ENCODE assay signal across 7 cellular contexts in the genomic region with DNA sequence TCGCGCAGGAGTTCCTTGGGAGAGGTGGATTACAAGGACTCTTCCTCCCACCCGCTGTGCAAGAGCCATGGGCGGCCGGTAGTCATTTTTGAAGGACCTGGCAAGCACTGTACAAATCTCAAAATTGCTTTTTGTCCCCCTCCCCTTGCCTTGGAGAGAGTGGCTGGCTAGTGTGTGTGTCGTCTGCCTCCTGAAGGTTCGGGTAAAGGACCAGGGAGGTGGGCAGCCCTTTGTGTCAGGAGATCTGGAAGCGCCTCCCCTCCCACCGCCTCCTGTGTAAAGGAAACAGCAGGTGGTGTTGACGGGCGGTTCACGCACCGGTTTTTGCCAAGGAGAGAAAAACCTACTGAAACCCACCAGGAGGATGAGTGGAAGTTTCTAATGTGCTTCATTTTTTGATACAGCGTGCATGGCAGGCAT. TPM values are rescaled to one million over a fixed set of nuclear protein-coding genes. Genes with fewer than 3 reads are reported as not detected.
DNase-seq lines count a peak whose midpoint lies in the region; ATAC-seq and TF ChIP-seq lines count a peak whose summit lies in the region.

No MANE protein-coding gene starts in this region.

- H3K27ac ChIP-seq in GM23248 (no peak overlapping the region), coronary artery (peak overlapping the region in 1 of 2 donors; percentile 94), neural cell (ENCODE audit: low read length) (peak overlapping the region; percentile 84)

- H3K4me1 ChIP-seq in GM23248 (ENCODE audit: insufficient read depth) = peaks cover 19% of the 10 kb centered on the region

- H3K9me3 ChIP-seq in GM23248 (ENCODE audit: low read depth) = no peaks in the 10 kb centered on the region
- no peaks in the 10 kb centered on the region for H3K9me3 ChIP-seq in neural cell (ENCODE audit: low read length)

- H3K9me2 ChIP-seq in GM23248 (ENCODE audit: insufficient read depth) (no peaks in the 10 kb centered on the region), neural cell (ENCODE audit: insufficient read depth, low read length) (no peaks in the 10 kb centered on the region)

- ATAC-seq in GM21825 (IDR thresholded peaks at IDR 0.05; ENCODE audit: unreplicated experiment) (no peak), HG03432 (IDR thresholded peaks at IDR 0.05; ENCODE audit: unreplicated experiment) (no peak)

- no peak for TF ChIP-seq EP300 in neural cell (conservative IDR thresholded peaks at IDR 0.05; ENCODE audit: poor library complexity, severe bottlenecking)

- H3K4me3 ChIP-seq in GM23248 = peak overlapping the region; percentile 94
- peak overlapping the region; percentile 98 for H3K4me3 ChIP-seq in coronary artery
- H3K4me3 ChIP-seq in neural cell (ENCODE audit: low read length) = peak overlapping the region; percentile 92

- H3F3A ChIP-seq in GM23248 (ENCODE audit: insufficient read depth) (peaks cover 10% of the 10 kb centered on the region; the same call in 1 of the 2 replicates), neural cell (ENCODE audit: insufficient read depth, low read length, poor library complexity, severe bottlenecking) (no peaks in the 10 kb centered on the region)

- WGBS in GM23248 (ENCODE audit: low coverage in 1 of 2, low lambda C conversion rate in 2 of 2, missing lambda C conversion rate in 2 of 2), 2 experiments = 62 to 63% methylated on average over 14 of the region's 14 CpGs

- H2AFZ ChIP-seq in GM23248 (peak overlapping the region; percentile 91), neural cell (ENCODE audit: low read depth, low read length) (peak overlapping the region; percentile 98)

- TF ChIP-seq CTCF in coronary artery (IDR thresholded peaks at IDR 0.05) (no peak), neural cell (IDR thresholded peaks at IDR 0.05; ENCODE audit: poor library complexity, severe bottlenecking) (no peak)

- H3K9ac ChIP-seq in GM23248 = peak overlapping the region; percentile 91
- H3K9ac ChIP-seq in neural cell (ENCODE audit: low read length) = peak overlapping the region; percentile 89

- no peaks in the 10 kb centered on the region for H3K27me3 ChIP-seq in GM23248 (replicated peaks; ENCODE audit: insufficient read depth)
- no peaks in the 10 kb centered on the region for H3K27me3 ChIP-seq in neural cell (ENCODE audit: insufficient read depth, low read depth, low read length)

- TF ChIP-seq RAD21 in neural cell (conservative IDR thresholded peaks at IDR 0.05) = no peak

- no peaks in the 10 kb centered on the region for H4K20me1 ChIP-seq in GM23248 (ENCODE audit: insufficient read depth)
- no peaks in the 10 kb centered on the region for H4K20me1 ChIP-seq in neural cell (ENCODE audit: insufficient read depth)

- DNase-seq in GM23248 = peak; percentile 29
- peak; percentile 5 for DNase-seq in NCI-H2227 treated with DMSO at 0.1 percent for 48 hours (lab: John Stamatoyannopoulos, UW)
- no peak for DNase-seq in coronary artery (ENCODE audit: low spot score)
- no peak for DNase-seq in Ammon's horn (ENCODE audit: low spot score)

- H3K4me2 ChIP-seq in GM23248 (ENCODE audit: unreplicated experiment) = peak overlapping the region; percentile 92
- H3K4me2 ChIP-seq in neural cell (ENCODE audit: low read length) = peak overlapping the region; percentile 94

- H3K36me3 ChIP-seq in GM23248 (ENCODE audit: low read depth) (no peaks in the 10 kb centered on the region), neural cell (ENCODE audit: insufficient read depth, low read length) (no peaks in the 10 kb centered on the region)

- H3K79me2 ChIP-seq in GM23248 (ENCODE audit: insufficient read depth) = peaks cover 60% of the 10 kb centered on the region
- peaks cover 31% of the 10 kb centered on the region for H3K79me2 ChIP-seq in neural cell (replicated peaks; ENCODE audit: insufficient read depth, low read length)

- in situ Hi-C loops in GM23248 (cut with MboI) = no loop called here

TF ChIP-seq in neural cell, 6 proteins besides CTCF, POLR2A, EP300 and RAD21:
- TF ChIP-seq, protein P1, sequence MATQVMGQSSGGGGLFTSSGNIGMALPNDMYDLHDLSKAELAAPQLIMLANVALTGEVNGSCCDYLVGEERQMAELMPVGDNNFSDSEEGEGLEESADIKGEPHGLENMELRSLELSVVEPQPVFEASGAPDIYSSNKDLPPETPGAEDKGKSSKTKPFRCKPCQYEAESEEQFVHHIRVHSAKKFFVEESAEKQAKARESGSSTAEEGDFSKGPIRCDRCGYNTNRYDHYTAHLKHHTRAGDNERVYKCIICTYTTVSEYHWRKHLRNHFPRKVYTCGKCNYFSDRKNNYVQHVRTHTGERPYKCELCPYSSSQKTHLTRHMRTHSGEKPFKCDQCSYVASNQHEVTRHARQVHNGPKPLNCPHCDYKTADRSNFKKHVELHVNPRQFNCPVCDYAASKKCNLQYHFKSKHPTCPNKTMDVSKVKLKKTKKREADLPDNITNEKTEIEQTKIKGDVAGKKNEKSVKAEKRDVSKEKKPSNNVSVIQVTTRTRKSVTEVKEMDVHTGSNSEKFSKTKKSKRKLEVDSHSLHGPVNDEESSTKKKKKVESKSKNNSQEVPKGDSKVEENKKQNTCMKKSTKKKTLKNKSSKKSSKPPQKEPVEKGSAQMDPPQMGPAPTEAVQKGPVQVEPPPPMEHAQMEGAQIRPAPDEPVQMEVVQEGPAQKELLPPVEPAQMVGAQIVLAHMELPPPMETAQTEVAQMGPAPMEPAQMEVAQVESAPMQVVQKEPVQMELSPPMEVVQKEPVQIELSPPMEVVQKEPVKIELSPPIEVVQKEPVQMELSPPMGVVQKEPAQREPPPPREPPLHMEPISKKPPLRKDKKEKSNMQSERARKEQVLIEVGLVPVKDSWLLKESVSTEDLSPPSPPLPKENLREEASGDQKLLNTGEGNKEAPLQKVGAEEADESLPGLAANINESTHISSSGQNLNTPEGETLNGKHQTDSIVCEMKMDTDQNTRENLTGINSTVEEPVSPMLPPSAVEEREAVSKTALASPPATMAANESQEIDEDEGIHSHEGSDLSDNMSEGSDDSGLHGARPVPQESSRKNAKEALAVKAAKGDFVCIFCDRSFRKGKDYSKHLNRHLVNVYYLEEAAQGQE (IDR thresholded peaks at IDR 0.05; ENCODE audit: borderline replicate concordance) = no peak

RNA-seq across cellular contexts. Expression of gene ENTPD6, which starts 1.2 kb away (rescaled TPM):
- 46.4 and 50.4 TPM in 2 replicates for total RNA-seq in GM23248 (2014; rRNA removed; shearing (Covaris generic))
- polyA plus RNA-seq in GM23248 (2016; fragmentation: Nextera tagmentation; extraction: Ambion mirVana) = 32.9 and 36.0 TPM in 2 replicates
- polyA plus RNA-seq in neural cell = 143 and 184 TPM in 2 replicates
- polyA minus RNA-seq in neural cell = 90.6 and 111 TPM in 2 replicates

RNA-seq across cellular contexts. Expression of gene PYGB, which starts 51.2 kb away (rescaled TPM):
- 116 and 123 TPM in 2 replicates for total RNA-seq in GM23248 (2014; rRNA removed; shearing (Covaris generic))
- polyA plus RNA-seq in GM23248 (2016; fragmentation: Nextera tagmentation; extraction: Ambion mirVana) (74.1 and 78.3 TPM in 2 replicates), neural cell (70.5 and 77.9 TPM in 2 replicates)
- 91.0 and 103 TPM in 2 replicates for polyA minus RNA-seq in neural cell

Comparison
In these comparisons a context has a peak if more than half of its experiments do, and no peak if none do; other contexts are left out.
1. DNase-seq: peak in GM23248 (single experiment) and NCI-H2227 treated with DMSO at 0.1 percent for 48 hours (single experiment); none in coronary artery (single experiment) and Ammon's horn (single experiment).
2. Peak in every context shown above with its lines, with median percentiles within 50 percentile points of each other: H3K4me3 ChIP-seq.